ENCODE assay signal across 22 cellular contexts in genomic region chr6:133079901-133080300, GRCh38.
"Had no signal": no experiment of that assay in that cellular context is flagged by ENCODE, and none has a peak within 500 bp of the region (broad histone marks: within the 10 kb centered on the region; RNA-seq: fewer than 3 reads in every experiment).

No MANE protein-coding gene starts in this region.

- ATAC-seq: effector memory CD8-positive, alpha-beta T cell; esophagus mucosa; gastrocnemius medialis; heart right ventricle; left cardiac atrium; left lung; left ventricle myocardium superior; lower lobe of right lung; mucosa of descending colon; naive thymus-derived CD8-positive, alpha-beta T cell had no signal

- DNase-seq: cortex of kidney; effector CD8-positive, alpha-beta T cell; effector memory CD8-positive, alpha-beta T cell; endodermal cell; erythroblast; esophagus squamous epithelium; foreskin fibroblast; foreskin melanocyte; gastrocnemius medialis; glutamatergic neuron; head of caudate nucleus; heart right ventricle; hippocampal formation; left cardiac atrium; left lung; left ventricle myocardium superior; lower lobe of right lung; mesenchymal stem cell; mucosa of descending colon; naive B cell; naive thymus-derived CD8-positive, alpha-beta T cell had no signal
